In the genomic region with DNA sequence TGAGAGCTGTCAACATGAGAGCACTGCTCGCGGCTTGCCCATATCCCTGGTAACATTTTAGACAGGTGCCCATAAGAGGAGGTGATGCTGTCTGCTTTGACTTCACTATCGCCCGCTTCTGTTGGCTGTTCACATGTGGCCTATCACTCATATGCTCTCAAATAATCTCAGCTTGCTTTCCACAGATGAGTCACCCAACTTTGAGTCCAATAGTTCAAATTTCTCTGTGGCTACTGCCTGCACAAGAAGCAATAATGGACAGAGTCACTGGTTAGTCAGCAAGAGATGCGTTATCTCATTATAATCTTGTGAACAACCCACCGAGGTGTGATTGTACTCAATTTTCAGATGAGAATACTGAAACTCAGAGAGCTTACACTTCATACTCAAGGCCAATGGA, we compare ENCODE assay signal across 23 cellular contexts.
A peak's percentile ranks its signal among the peaks of the same experiment; 100 is the strongest.
DNase-seq lines count a peak whose midpoint lies in the region; ATAC-seq, FAIRE-seq and TF ChIP-seq lines count a peak whose summit lies in the region.
"Had no signal": no experiment of that assay in that cellular context is flagged by ENCODE, and none has a peak within 500 bp of the region (broad histone marks: within the 10 kb centered on the region; RNA-seq: fewer than 3 reads in every experiment).

No MANE protein-coding gene starts in this region.

- no peaks in the 10 kb centered on the region for H3K9me3 ChIP-seq in astrocyte (ENCODE audit: insufficient read depth, low read depth, low read length)
- peaks cover 5% of the 10 kb centered on the region for H3K9me3 ChIP-seq in mesenchymal stem cell (ENCODE audit: control insufficient read depth, low read length)

- H3K4me1 ChIP-seq in astrocyte (ENCODE audit: insufficient read depth, low read length) (no peaks in the 10 kb centered on the region), mesenchymal stem cell (ENCODE audit: control insufficient read depth, insufficient read depth, low read depth, low read length) (no peaks in the 10 kb centered on the region)

- H3K4me3 Mint-ChIP-seq in astrocyte (ENCODE audit: unreplicated experiment): no peak overlapping the region
- H3K4me3 Mint-ChIP-seq: CD4-positive, CD25-positive, alpha-beta regulatory T cell had no signal

- H2BK15ac ChIP-seq in mesenchymal stem cell (ENCODE audit: low read depth, poor library complexity, severe bottlenecking): no peak overlapping the region

- no peak overlapping the region for H3K4me3 ChIP-seq in astrocyte (ENCODE audit: insufficient read depth, low read depth, low read length)
- no peak overlapping the region for H3K4me3 ChIP-seq in mesenchymal stem cell (ENCODE audit: insufficient read depth in 1 of 2, low read depth in 1 of 2, low read length in 2 of 2)
- H3K4me3 ChIP-seq: SK-N-MC had no signal

- WGBS in mesenchymal stem cell: 86% methylated on average over 4 of the region's 6 CpGs

- no peaks in the 10 kb centered on the region for H3K79me1 ChIP-seq in mesenchymal stem cell (replicated peaks; ENCODE audit: low read length, poor library complexity, severe bottlenecking)

- no peak overlapping the region for H2BK12ac ChIP-seq in mesenchymal stem cell (ENCODE audit: low read length in 2 of 2)

- H3K4me1 Mint-ChIP-seq in astrocyte (ENCODE audit: low read depth, unreplicated experiment): peaks cover 16% of the 10 kb centered on the region
- H3K4me1 Mint-ChIP-seq: CD4-positive, CD25-positive, alpha-beta regulatory T cell; IgD-negative memory B cell had no signal

- no peak overlapping the region for H2BK5ac ChIP-seq in mesenchymal stem cell (ENCODE audit: low read depth, low read length, poor library complexity, severe bottlenecking)

- no peak overlapping the region for H3K4me2 ChIP-seq in astrocyte (ENCODE audit: low read length)
- no peak overlapping the region for H3K4me2 ChIP-seq in mesenchymal stem cell (ENCODE audit: low read length, poor library complexity, severe bottlenecking)

- H3K36me3 ChIP-seq in astrocyte (ENCODE audit: insufficient read depth, low read length) (no peaks in the 10 kb centered on the region), mesenchymal stem cell (ENCODE audit: control insufficient read depth in 1 of 2, insufficient read depth in 2 of 2, low read depth in 1 of 2, low read length in 2 of 2) (no peaks in the 10 kb centered on the region)

- DNase-seq in H4 (ENCODE audit: low spot score) (peak; percentile 71), M059J (ENCODE audit: low read depth) (peak; percentile 69), astrocyte (ENCODE audit: low read depth) (peak; percentile 81), mesenchymal stem cell (peak; percentile 55)
- no peak for DNase-seq in effector CD4-positive, alpha-beta T cell
- DNase-seq: CD4-positive, CD25-positive, alpha-beta regulatory T cell; DMS 273 treated with DMSO at 0.1 percent for 48 hours; DND-41; GOT3; MV-4-11; NCI-H1105 treated with DMSO at 0.1 percent for 48 hours; NCI-H1694 treated with DMSO at 0.1 percent for 48 hours; NCI-H446; NCI-H526; SHP77 treated with DMSO at 0.1 percent for 48 hours; SW 1271 had no signal

- TF ChIP-seq CTCF in astrocyte (IDR thresholded peaks at IDR 0.05; ENCODE audit: insufficient read depth, low read depth, low read length): no peak

- no peak for FAIRE-seq in astrocyte (lab: Jason Lieb, UNC)
- FAIRE-seq: GM12892 had no signal

- no peak overlapping the region for H3K14ac ChIP-seq in mesenchymal stem cell (ENCODE audit: low read length in 2 of 2)

- no peaks in the 10 kb centered on the region for H4K20me1 ChIP-seq in astrocyte (ENCODE audit: insufficient read depth, low read length)

- H3K27me3 ChIP-seq in astrocyte (ENCODE audit: insufficient read depth, low read length) (no peaks in the 10 kb centered on the region), mesenchymal stem cell (ENCODE audit: control insufficient read depth in 1 of 2, insufficient read depth in 1 of 2, low read length in 2 of 2) (no peaks in the 10 kb centered on the region)

- H2BK120ac ChIP-seq in mesenchymal stem cell (ENCODE audit: low read depth, low read length): no peak overlapping the region

- H2AFZ ChIP-seq in astrocyte (ENCODE audit: low read depth, low read length) (no peak overlapping the region), mesenchymal stem cell (ENCODE audit: low read depth, low read length) (no peak overlapping the region)

- H3K27ac ChIP-seq in astrocyte (ENCODE audit: low read depth, low read length): no peak overlapping the region
- no peak overlapping the region for H3K27ac ChIP-seq in mesenchymal stem cell (ENCODE audit: low read length, poor library complexity, severe bottlenecking)
- H3K27ac ChIP-seq: RWPE1, SK-N-MC had no signal

- no peaks in the 10 kb centered on the region for H3K27me3 Mint-ChIP-seq in astrocyte (ENCODE audit: low read depth, unreplicated experiment)
- H3K27me3 Mint-ChIP-seq: CD4-positive, CD25-positive, alpha-beta regulatory T cell; IgD-negative memory B cell had no signal

- peaks cover 1% of the 10 kb centered on the region for H3K9me3 Mint-ChIP-seq in astrocyte (ENCODE audit: unreplicated experiment)

- H3K9ac ChIP-seq in astrocyte (ENCODE audit: low read length) (no peak overlapping the region), mesenchymal stem cell (ENCODE audit: low read length) (no peak overlapping the region)

- H3K4ac ChIP-seq in mesenchymal stem cell (ENCODE audit: low read depth in 1 of 2, low read length in 2 of 2): no peak overlapping the region

- no peak overlapping the region for H4K8ac ChIP-seq in mesenchymal stem cell (ENCODE audit: low read length)

- H3K36me3 Mint-ChIP-seq in astrocyte (ENCODE audit: low read depth, unreplicated experiment): no peaks in the 10 kb centered on the region
- H3K36me3 Mint-ChIP-seq: CD4-positive, CD25-positive, alpha-beta regulatory T cell; IgD-negative memory B cell had no signal

- H3K27ac Mint-ChIP-seq in astrocyte (ENCODE audit: unreplicated experiment): peak overlapping the region; percentile 64
- H3K27ac Mint-ChIP-seq: CD4-positive, CD25-positive, alpha-beta regulatory T cell; IgD-negative memory B cell had no signal

- no peak overlapping the region for H2AK5ac ChIP-seq in mesenchymal stem cell (ENCODE audit: low read length, severe bottlenecking)

- H3K23ac ChIP-seq in mesenchymal stem cell (ENCODE audit: low read length in 2 of 2): no peak overlapping the region

- no peak overlapping the region for H3K18ac ChIP-seq in mesenchymal stem cell (ENCODE audit: low read depth in 1 of 2, low read length in 2 of 2)

- H4K91ac ChIP-seq in mesenchymal stem cell (ENCODE audit: low read length): no peak overlapping the region

- ATAC-seq in GM19035 (IDR thresholded peaks at IDR 0.05; ENCODE audit: unreplicated experiment) (no peak), HG02970 (IDR thresholded peaks at IDR 0.05; ENCODE audit: low FRiP score, unreplicated experiment) (no peak)
- ATAC-seq: HCT116 had no signal

- no peaks in the 10 kb centered on the region for H3K79me2 ChIP-seq in astrocyte (ENCODE audit: insufficient read depth, low read length)
